1 cellular context compared by ENCODE assay signal in genomic region chr11:10328314-10329090, GRCh38.
A peak's percentile ranks its signal among the peaks of the same experiment; 100 is the strongest.
TF ChIP-seq lines count a peak whose summit lies in the region.

No MANE protein-coding gene starts in this region.

TF ChIP-seq in HepG2, 621 proteins besides CTCF, POLR2A, EP300 and RAD21:
- TF ChIP-seq, protein P1, sequence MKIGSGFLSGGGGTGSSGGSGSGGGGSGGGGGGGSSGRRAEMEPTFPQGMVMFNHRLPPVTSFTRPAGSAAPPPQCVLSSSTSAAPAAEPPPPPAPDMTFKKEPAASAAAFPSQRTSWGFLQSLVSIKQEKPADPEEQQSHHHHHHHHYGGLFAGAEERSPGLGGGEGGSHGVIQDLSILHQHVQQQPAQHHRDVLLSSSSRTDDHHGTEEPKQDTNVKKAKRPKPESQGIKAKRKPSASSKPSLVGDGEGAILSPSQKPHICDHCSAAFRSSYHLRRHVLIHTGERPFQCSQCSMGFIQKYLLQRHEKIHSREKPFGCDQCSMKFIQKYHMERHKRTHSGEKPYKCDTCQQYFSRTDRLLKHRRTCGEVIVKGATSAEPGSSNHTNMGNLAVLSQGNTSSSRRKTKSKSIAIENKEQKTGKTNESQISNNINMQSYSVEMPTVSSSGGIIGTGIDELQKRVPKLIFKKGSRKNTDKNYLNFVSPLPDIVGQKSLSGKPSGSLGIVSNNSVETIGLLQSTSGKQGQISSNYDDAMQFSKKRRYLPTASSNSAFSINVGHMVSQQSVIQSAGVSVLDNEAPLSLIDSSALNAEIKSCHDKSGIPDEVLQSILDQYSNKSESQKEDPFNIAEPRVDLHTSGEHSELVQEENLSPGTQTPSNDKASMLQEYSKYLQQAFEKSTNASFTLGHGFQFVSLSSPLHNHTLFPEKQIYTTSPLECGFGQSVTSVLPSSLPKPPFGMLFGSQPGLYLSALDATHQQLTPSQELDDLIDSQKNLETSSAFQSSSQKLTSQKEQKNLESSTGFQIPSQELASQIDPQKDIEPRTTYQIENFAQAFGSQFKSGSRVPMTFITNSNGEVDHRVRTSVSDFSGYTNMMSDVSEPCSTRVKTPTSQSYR (CRISPR knock-in tag; IDR thresholded peaks at IDR 0.05; ENCODE audit: borderline replicate concordance), result no peak
- TF ChIP-seq TSC22D2 (CRISPR knock-in tag; IDR thresholded peaks at IDR 0.05; ENCODE audit: borderline replicate concordance) (no peak), ATF5 (CRISPR knock-in tag; IDR thresholded peaks at IDR 0.05; ENCODE audit: low read depth) (no peak), MAFF (IDR thresholded peaks at IDR 0.05; ENCODE audit: low read depth, low read length) (peak; percentile 74), ATF7-NPFF (CRISPR knock-in tag; IDR thresholded peaks at IDR 0.05; ENCODE audit: low read depth) (no peak), GLMP (CRISPR knock-in tag; IDR thresholded peaks at IDR 0.05; ENCODE audit: borderline replicate concordance) (no peak), NR1H2 (CRISPR knock-in tag; IDR thresholded peaks at IDR 0.05; ENCODE audit: borderline replicate concordance, low read depth) (no peak), ZFP90 (CRISPR knock-in tag; IDR thresholded peaks at IDR 0.05; ENCODE audit: borderline replicate concordance) (no peak), MBNL3 (CRISPR knock-in tag; conservative IDR thresholded peaks at IDR 0.05) (no peak), RARG (CRISPR knock-in tag; IDR thresholded peaks at IDR 0.05; ENCODE audit: low read depth) (no peak), FOSL2 (CRISPR knock-in tag; IDR thresholded peaks at IDR 0.05) (peak; percentile 21; the same call in 1 of the 2 replicates), MEIS2 (CRISPR knock-in tag; IDR thresholded peaks at IDR 0.05) (no peak), HIVEP1 (CRISPR knock-in tag; IDR thresholded peaks at IDR 0.05) (no peak), SUZ12 (IDR thresholded peaks at IDR 0.05; ENCODE audit: low read depth, low read length) (no peak), GABPB1 (CRISPR knock-in tag; IDR thresholded peaks at IDR 0.05) (no peak), ZNF672 (CRISPR knock-in tag; IDR thresholded peaks at IDR 0.05) (no peak), ZUFSP (CRISPR knock-in tag; IDR thresholded peaks at IDR 0.05; ENCODE audit: borderline replicate concordance) (no peak), ZNF891 (CRISPR knock-in tag; IDR thresholded peaks at IDR 0.05) (no peak), MAFK (conservative IDR thresholded peaks at IDR 0.05 in 1 of 2, IDR thresholded peaks at IDR 0.05 in 1 of 2; ENCODE audit: low read length in 2 of 2) (peak; percentile 47 to 78), ZNF10 (CRISPR knock-in tag; IDR thresholded peaks at IDR 0.05; ENCODE audit: borderline replicate concordance, low read depth) (no peak), ZNF616 (CRISPR knock-in tag; IDR thresholded peaks at IDR 0.05; ENCODE audit: low read depth) (no peak), CHCHD3 (CRISPR knock-in tag; IDR thresholded peaks at IDR 0.05) (no peak)
- TF ChIP-seq, protein P2, sequence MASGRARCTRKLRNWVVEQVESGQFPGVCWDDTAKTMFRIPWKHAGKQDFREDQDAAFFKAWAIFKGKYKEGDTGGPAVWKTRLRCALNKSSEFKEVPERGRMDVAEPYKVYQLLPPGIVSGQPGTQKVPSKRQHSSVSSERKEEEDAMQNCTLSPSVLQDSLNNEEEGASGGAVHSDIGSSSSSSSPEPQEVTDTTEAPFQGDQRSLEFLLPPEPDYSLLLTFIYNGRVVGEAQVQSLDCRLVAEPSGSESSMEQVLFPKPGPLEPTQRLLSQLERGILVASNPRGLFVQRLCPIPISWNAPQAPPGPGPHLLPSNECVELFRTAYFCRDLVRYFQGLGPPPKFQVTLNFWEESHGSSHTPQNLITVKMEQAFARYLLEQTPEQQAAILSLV (CRISPR knock-in tag; IDR thresholded peaks at IDR 0.05; ENCODE audit: borderline replicate concordance), result no peak
- TF ChIP-seq, protein P3, sequence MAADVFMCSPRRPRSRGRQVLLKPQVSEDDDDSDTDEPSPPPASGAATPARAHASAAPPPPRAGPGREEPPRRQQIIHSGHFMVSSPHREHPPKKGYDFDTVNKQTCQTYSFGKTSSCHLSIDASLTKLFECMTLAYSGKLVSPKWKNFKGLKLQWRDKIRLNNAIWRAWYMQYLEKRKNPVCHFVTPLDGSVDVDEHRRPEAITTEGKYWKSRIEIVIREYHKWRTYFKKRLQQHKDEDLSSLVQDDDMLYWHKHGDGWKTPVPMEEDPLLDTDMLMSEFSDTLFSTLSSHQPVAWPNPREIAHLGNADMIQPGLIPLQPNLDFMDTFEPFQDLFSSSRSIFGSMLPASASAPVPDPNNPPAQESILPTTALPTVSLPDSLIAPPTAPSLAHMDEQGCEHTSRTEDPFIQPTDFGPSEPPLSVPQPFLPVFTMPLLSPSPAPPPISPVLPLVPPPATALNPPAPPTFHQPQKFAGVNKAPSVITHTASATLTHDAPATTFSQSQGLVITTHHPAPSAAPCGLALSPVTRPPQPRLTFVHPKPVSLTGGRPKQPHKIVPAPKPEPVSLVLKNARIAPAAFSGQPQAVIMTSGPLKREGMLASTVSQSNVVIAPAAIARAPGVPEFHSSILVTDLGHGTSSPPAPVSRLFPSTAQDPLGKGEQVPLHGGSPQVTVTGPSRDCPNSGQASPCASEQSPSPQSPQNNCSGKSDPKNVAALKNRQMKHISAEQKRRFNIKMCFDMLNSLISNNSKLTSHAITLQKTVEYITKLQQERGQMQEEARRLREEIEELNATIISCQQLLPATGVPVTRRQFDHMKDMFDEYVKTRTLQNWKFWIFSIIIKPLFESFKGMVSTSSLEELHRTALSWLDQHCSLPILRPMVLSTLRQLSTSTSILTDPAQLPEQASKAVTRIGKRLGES (CRISPR knock-in tag; IDR thresholded peaks at IDR 0.05; ENCODE audit: borderline replicate concordance), result no peak
